ENCODE assay signal across 9 cellular contexts in genomic region chrX:109774706-109775105, GRCh38. TPM values are rescaled to one million over a fixed set of nuclear protein-coding genes. Genes with fewer than 3 reads are reported as not detected.
DNase-seq lines count a peak whose midpoint lies in the region; ATAC-seq, FAIRE-seq and TF ChIP-seq lines count a peak whose summit lies in the region.
"Had no signal": no experiment of that assay in that cellular context is flagged by ENCODE, and none has a peak within 500 bp of the region (broad histone marks: within the 10 kb centered on the region; RNA-seq: fewer than 3 reads in every experiment).

No MANE protein-coding gene starts in this region.

- DNase-seq in GM12892 (ENCODE audit: insufficient read length) (peak; percentile 21), HuH-7.5 (ENCODE audit: low spot score) (peak; percentile 12), right cardiac atrium (no peak), NCI-H748 (lab: John Stamatoyannopoulos, UW; ENCODE audit: unreplicated experiment) (no peak), HT-29 (ENCODE audit: low spot score) (no peak), WERI-Rb-1 (no peak)
- DNase-seq in activated T-cell treated with anti-CD3 and anti-CD28 coated beads, Interleukin-2, amount 50 U/mL, for 4 hours = no peak

- no peak for TF ChIP-seq CTCF in WERI-Rb-1 (IDR thresholded peaks at IDR 0.05; ENCODE audit: low read depth, low read length)

- H3K9me3 ChIP-seq in right cardiac atrium (ENCODE audit: control insufficient read depth, low read length) = no peaks in the 10 kb centered on the region
- H3K9me3 ChIP-seq in WERI-Rb-1 (ENCODE audit: severe bottlenecking) = no peaks in the 10 kb centered on the region

- 51% methylated on average over 5 of the region's 5 CpGs for WGBS in right cardiac atrium

- H3K4me1 Mint-ChIP-seq in activated T-cell treated with anti-CD3 and anti-CD28 coated beads, Interleukin-2, amount 50 U/mL, for 4 hours (ENCODE audit: low read depth) = no peaks in the 10 kb centered on the region

- peak; percentile 85 for FAIRE-seq in GM12892 (lab: Jason Lieb, UNC)

- H3K27me3 ChIP-seq in right cardiac atrium (ENCODE audit: control insufficient read depth, insufficient read depth) = no peaks in the 10 kb centered on the region
- H3K27me3 ChIP-seq in WERI-Rb-1 (ENCODE audit: insufficient read depth, low read depth, severe bottlenecking) = peaks cover 15% of the 10 kb centered on the region
- H3K27me3 ChIP-seq: foreskin keratinocyte had no signal

- no peak overlapping the region for H3K27ac ChIP-seq in right cardiac atrium (ENCODE audit: low read length)
- no peak overlapping the region for H3K27ac ChIP-seq in WERI-Rb-1
- H3K27ac ChIP-seq: foreskin keratinocyte had no signal

- TF ChIP-seq POLR2A in GM12892 (IDR thresholded peaks at IDR 0.05; ENCODE audit: low read depth, low read length) = no peak

- intact Hi-C loops in right cardiac atrium (cut with DNase I) = no loop called here

- ATAC-seq in GM21737 (IDR thresholded peaks at IDR 0.05; ENCODE audit: unreplicated experiment) = peak; percentile 96
- peak; percentile 72 to 86 for ATAC-seq in right cardiac atrium
- ATAC-seq in activated T-cell treated with anti-CD3 and anti-CD28 coated beads, Interleukin-2, amount 50 U/mL, for 4 hours = no peak
- ATAC-seq: foreskin keratinocyte had no signal

- H3K4me3 ChIP-seq in right cardiac atrium (ENCODE audit: low read length) (no peak overlapping the region), WERI-Rb-1 (ENCODE audit: low read depth, low read length) (no peak overlapping the region)

- H3K36me3 Mint-ChIP-seq in activated T-cell treated with anti-CD3 and anti-CD28 coated beads, Interleukin-2, amount 50 U/mL, for 4 hours (ENCODE audit: insufficient read depth) = no peaks in the 10 kb centered on the region

- H3K36me3 ChIP-seq in WERI-Rb-1 = no peaks in the 10 kb centered on the region

- no peaks in the 10 kb centered on the region for H3K9me3 Mint-ChIP-seq in activated T-cell treated with anti-CD3 and anti-CD28 coated beads, Interleukin-2, amount 50 U/mL, for 4 hours

- no peak overlapping the region for H3K4me3 Mint-ChIP-seq in activated T-cell treated with anti-CD3 and anti-CD28 coated beads, Interleukin-2, amount 50 U/mL, for 4 hours

- H3K4me1 ChIP-seq in right cardiac atrium (ENCODE audit: control insufficient read depth, insufficient read depth, low read length) = no peaks in the 10 kb centered on the region
- H3K4me1 ChIP-seq: foreskin keratinocyte had no signal

- no peaks in the 10 kb centered on the region for H3K27me3 Mint-ChIP-seq in activated T-cell treated with anti-CD3 and anti-CD28 coated beads, Interleukin-2, amount 50 U/mL, for 4 hours (ENCODE audit: low read depth)

RNA-seq across cellular contexts. Expression of gene ACSL4, which starts 41.6 kb away (rescaled TPM):
- 44.1 TPM for polyA plus RNA-seq in GM12892 (2012; ENCODE audit: missing spikeins)
- 10 to 100 TPM; 41.8 to 56.1 (median 47.4) TPM for total RNA-seq in right cardiac atrium
- polyA plus RNA-seq in right cardiac atrium = 18.3 TPM
- total RNA-seq in HT-29 (2014; rRNA removed; shearing (Covaris generic)) = 30.2 and 37.8 TPM in 2 replicates
- 10 to 100 TPM; 59.7 to 66.7 (median 63.1) TPM for total RNA-seq in activated T-cell treated with anti-CD3 and anti-CD28 coated beads, Interleukin-2, amount 50 U/mL, for 4 hours

Comparison
In these comparisons a context has a peak if more than half of its experiments do, and no peak if none do; other contexts are left out.
1. DNase-seq: peak in GM12892 (single experiment) and HuH-7.5 (single experiment); none in right cardiac atrium (0 of 3), NCI-H748 (single experiment), HT-29 (single experiment), WERI-Rb-1 (single experiment) and activated T-cell treated with anti-CD3 and anti-CD28 coated beads, Interleukin-2, amount 50 U/mL, for 4 hours (single experiment).
2. ATAC-seq: peak in GM21737 (single experiment) and right cardiac atrium (2 of 2); none in activated T-cell treated with anti-CD3 and anti-CD28 coated beads, Interleukin-2, amount 50 U/mL, for 4 hours (0 of 2).